In genomic region chr5:75862872-75863271, GRCh38 we compare ENCODE assay signal across 29 cellular contexts.
"Had no signal": no experiment of that assay in that cellular context is flagged by ENCODE, and none has a peak within 500 bp of the region (broad histone marks: within the 10 kb centered on the region; RNA-seq: fewer than 3 reads in every experiment).

No MANE protein-coding gene starts in this region.

- H3K9me3 ChIP-seq: SJCRH30 had no signal

- H3K27ac Mint-ChIP-seq: activated B cell treated with CpG ODN at 0.5 μM for 24 hours; activated CD4-positive, alpha-beta memory T cell treated with anti-CD3 and anti-CD28 coated beads for 36 hours; activated naive CD4-positive, alpha-beta T cell treated with anti-CD3 and anti-CD28 coated beads for 36 hours; activated naive CD8-positive, alpha-beta T cell; activated naive CD8-positive, alpha-beta T cell treated with anti-CD3 and anti-CD28 coated beads, Interleukin-2, amount 50 U/mL, for 24 hours; activated T-helper 1 cell treated with anti-CD3 and anti-CD28 coated beads, Interleukin-12 subunit alpha, Interleukin-12 subunit beta, Interleukin-2, Interleukin-4 antibody, amounts not matched to agents 30 ng/mL and 10 ng/mL and 1 ng/mL, durations not matched to agents 14 hours and 24 hours and 36 hours had no signal

- DNase-seq: activated B cell treated with CpG ODN at 0.5 μM for 24 hours; activated CD4-positive, alpha-beta memory T cell treated with anti-CD3 and anti-CD28 coated beads for 36 hours; activated CD4-positive, alpha-beta T cell treated with anti-CD3 and anti-CD28 coated beads for 4 hours; activated CD4-positive, alpha-beta T cell treated with anti-CD3 and anti-CD28 coated beads, Interleukin-2, amount 50 U/mL, for 1 hour; activated CD4-positive, CD25-positive, alpha-beta regulatory T cell treated with anti-CD3 and anti-CD28 coated beads, Interleukin-2, amount 50 U/mL, for 72 hours; activated CD8-positive, alpha-beta memory T cell treated with anti-CD3 and anti-CD28 coated beads, Interleukin-2, amount 50 U/mL, for 4 hours; activated gamma-delta T cell treated with Interleukin-2 at 50 U/mL for 16 hours; activated naive CD4-positive, alpha-beta T cell treated with anti-CD3 and anti-CD28 coated beads for 36 hours; activated naive CD8-positive, alpha-beta T cell treated with anti-CD3 and anti-CD28 coated beads, Interleukin-2, amount 50 U/mL, for 24 hours; activated T-cell treated with anti-CD3 and anti-CD28 coated beads for 4 hours; activated T-cell treated with anti-CD3 and anti-CD28 coated beads, Interleukin-2, amount 50 U/mL, for 4 hours; anterior cingulate cortex; brain microvascular endothelial cell; central memory CD4-positive, alpha-beta T cell; Karpas-422; KBM-7; NCI-H1105; NCI-H1417 treated with DMSO at 0.1 percent for 48 hours; NCI-H187 treated with DMSO at 0.1 percent for 48 hours; NCI-H2081; NCI-H345; NCI-H526; NCI-H82; SHP77; SJCRH30 had no signal

- H3K9me3 Mint-ChIP-seq: activated CD4-positive, alpha-beta memory T cell treated with anti-CD3 and anti-CD28 coated beads for 36 hours; activated naive CD4-positive, alpha-beta T cell treated with anti-CD3 and anti-CD28 coated beads for 36 hours; activated naive CD8-positive, alpha-beta T cell treated with anti-CD3 and anti-CD28 coated beads, Interleukin-2, amount 50 U/mL, for 24 hours; activated T-cell treated with anti-CD3 and anti-CD28 coated beads, Interleukin-2, amount 50 U/mL, for 4 hours; activated T-helper 1 cell treated with anti-CD3 and anti-CD28 coated beads, Interleukin-12 subunit alpha, Interleukin-12 subunit beta, Interleukin-2, Interleukin-4 antibody, amounts not matched to agents 30 ng/mL and 10 ng/mL and 1 ng/mL, durations not matched to agents 14 hours and 24 hours and 36 hours had no signal

- ATAC-seq: activated naive CD8-positive, alpha-beta T cell treated with anti-CD3 and anti-CD28 coated beads, Interleukin-2, amount 50 U/mL, for 24 hours; activated T-cell treated with anti-CD3 and anti-CD28 coated beads, Interleukin-2, amount 50 U/mL, for 4 hours; Panc1 had no signal

- H3K4me1 Mint-ChIP-seq: activated B cell treated with CpG ODN at 0.5 μM for 24 hours; activated naive CD8-positive, alpha-beta T cell treated with anti-CD3 and anti-CD28 coated beads, Interleukin-2, amount 50 U/mL, for 24 hours had no signal

- H3K36me3 Mint-ChIP-seq: activated CD4-positive, alpha-beta memory T cell treated with anti-CD3 and anti-CD28 coated beads for 36 hours; activated naive CD8-positive, alpha-beta T cell had no signal

- H3K4me1 ChIP-seq: SJCRH30 had no signal

- H3K4me3 Mint-ChIP-seq: activated B cell treated with CpG ODN at 0.5 μM for 24 hours; activated CD4-positive, alpha-beta memory T cell treated with anti-CD3 and anti-CD28 coated beads for 36 hours; activated naive CD4-positive, alpha-beta T cell treated with anti-CD3 and anti-CD28 coated beads for 36 hours; activated naive CD8-positive, alpha-beta T cell; activated naive CD8-positive, alpha-beta T cell treated with anti-CD3 and anti-CD28 coated beads, Interleukin-2, amount 50 U/mL, for 24 hours; activated T-cell treated with anti-CD3 and anti-CD28 coated beads, Interleukin-2, amount 50 U/mL, for 4 hours; activated T-helper 1 cell treated with anti-CD3 and anti-CD28 coated beads, Interleukin-12 subunit alpha, Interleukin-12 subunit beta, Interleukin-2, Interleukin-4 antibody, amounts not matched to agents 30 ng/mL and 10 ng/mL and 1 ng/mL, durations not matched to agents 14 hours and 24 hours and 36 hours had no signal

- H3K4me3 ChIP-seq: SJCRH30, SK-N-MC had no signal

- H3K36me3 ChIP-seq: brain microvascular endothelial cell, SJCRH30 had no signal
